In genomic region chr4:11013265-11013664, GRCh38 we compare ENCODE assay signal across 21 cellular contexts.
A peak's percentile ranks its signal among the peaks of the same experiment; 100 is the strongest.
DNase-seq lines count a peak whose midpoint lies in the region; ATAC-seq, FAIRE-seq and TF ChIP-seq lines count a peak whose summit lies in the region.
"Had no signal": no experiment of that assay in that cellular context is flagged by ENCODE, and none has a peak within 500 bp of the region (broad histone marks: within the 10 kb centered on the region; RNA-seq: fewer than 3 reads in every experiment).

No MANE protein-coding gene starts in this region.

- no peaks in the 10 kb centered on the region for H3K36me3 ChIP-seq in HepG2 (replicated peaks in 1 of 2; ENCODE audit: control insufficient read depth in 1 of 2, insufficient read depth in 2 of 2, low read length in 2 of 2)
- H3K36me3 ChIP-seq in right lobe of liver: no peaks in the 10 kb centered on the region
- no peaks in the 10 kb centered on the region for H3K36me3 ChIP-seq in trophoblast cell (ENCODE audit: control insufficient read depth in 1 of 2, insufficient read depth in 2 of 2, low read length in 2 of 2)
- no peaks in the 10 kb centered on the region for H3K36me3 ChIP-seq in left ventricle myocardium inferior

- intact Hi-C loops in HepG2 (cut with micrococcal nuclease; ENCODE audit: unreplicated experiment) (no loop called here), right lobe of liver (cut with DNase I) (no loop called here), left ventricle myocardium inferior (cut with micrococcal nuclease) (no loop called here)

- CTCF ChIA-PET in HepG2 (lab: Yijun Ruan, JAX; ENCODE audit: low intra/inter-chr PET ratio, low total read pairs): no interaction called here

- H3K79me1 ChIP-seq in trophoblast cell (ENCODE audit: low read length): no peaks in the 10 kb centered on the region

- H2AK5ac ChIP-seq in trophoblast cell (ENCODE audit: low read length): no peak overlapping the region

- no peak overlapping the region for H2BK120ac ChIP-seq in trophoblast cell (ENCODE audit: insufficient read depth, low read length, poor library complexity)

- H3K4me2 ChIP-seq in HepG2 (ENCODE audit: low read depth, low read length) (no peak overlapping the region), trophoblast cell (ENCODE audit: low read length) (no peak overlapping the region)

- H3K4me3 Mint-ChIP-seq in glutamatergic neuron (ENCODE audit: unreplicated experiment): no peak overlapping the region
- no peak overlapping the region for H3K4me3 Mint-ChIP-seq in nephron progenitor cell
- H3K4me3 Mint-ChIP-seq: B cell, H9 had no signal

- no peak for FAIRE-seq in HepG2 (lab: Jason Lieb, UNC)
- FAIRE-seq in GM12891 (lab: Jason Lieb, UNC): peak; percentile 60
- FAIRE-seq: A204.1, G401.6, GM19239 had no signal

- H2BK5ac ChIP-seq in trophoblast cell (ENCODE audit: low read depth, low read length, poor library complexity): no peak overlapping the region

- DNase-seq in HepG2 (ENCODE audit: low spot score) (no peak), right lobe of liver (no peak), GM12891 (ENCODE audit: insufficient read length, low spot score) (no peak), glutamatergic neuron (no peak), trophoblast cell (no peak), left ventricle myocardium inferior (no peak), nephron progenitor cell (no peak), pons (ENCODE audit: low spot score) (no peak)
- DNase-seq: C1 segment of cervical spinal cord; Caco-2; CD4-positive, alpha-beta memory T cell; DMS153; DND-41; GM23248; H9 had no signal

- TF ChIP-seq CTCF in HepG2 (CRISPR knock-in tag; IDR thresholded peaks at IDR 0.05): no peak
- no peak for TF ChIP-seq CTCF in right lobe of liver (IDR thresholded peaks at IDR 0.05)
- TF ChIP-seq CTCF in glutamatergic neuron (IDR thresholded peaks at IDR 0.05; ENCODE audit: partially characterized antibody, unreplicated experiment): no peak
- TF ChIP-seq CTCF in left ventricle myocardium inferior (IDR thresholded peaks at IDR 0.05; ENCODE audit: borderline replicate concordance): no peak
- TF ChIP-seq CTCF in nephron progenitor cell (IDR thresholded peaks at IDR 0.05): no peak

- no peak overlapping the region for H4K8ac ChIP-seq in trophoblast cell (ENCODE audit: low read depth, low read length)

- H3K27ac Mint-ChIP-seq in glutamatergic neuron (ENCODE audit: unreplicated experiment): peak overlapping the region; percentile 17
- H3K27ac Mint-ChIP-seq in nephron progenitor cell: no peak overlapping the region
- H3K27ac Mint-ChIP-seq: B cell, H9 had no signal

- H3K36me3 Mint-ChIP-seq in glutamatergic neuron (ENCODE audit: unreplicated experiment) (no peaks in the 10 kb centered on the region), nephron progenitor cell (ENCODE audit: low read depth) (no peaks in the 10 kb centered on the region)
- H3K36me3 Mint-ChIP-seq: CD4-positive, alpha-beta memory T cell had no signal

- H3K4me1 Mint-ChIP-seq in glutamatergic neuron (ENCODE audit: low read depth, unreplicated experiment) (peaks cover 3% of the 10 kb centered on the region), nephron progenitor cell (peaks cover 9% of the 10 kb centered on the region)
- H3K4me1 Mint-ChIP-seq: CD4-positive, alpha-beta memory T cell; H9 had no signal

- H2AFZ ChIP-seq in HepG2 (ENCODE audit: low read length) (no peak overlapping the region), trophoblast cell (ENCODE audit: insufficient read depth, low read length, poor library complexity) (no peak overlapping the region)
- H2AFZ ChIP-seq: GM23248 had no signal

- H3K4me1 ChIP-seq in HepG2 (ENCODE audit: insufficient read depth, low read length) (no peaks in the 10 kb centered on the region), right lobe of liver (no peaks in the 10 kb centered on the region), trophoblast cell (ENCODE audit: control insufficient read depth in 1 of 2, insufficient read depth in 2 of 2, low read length in 2 of 2) (no peaks in the 10 kb centered on the region), left ventricle myocardium inferior (no peaks in the 10 kb centered on the region)

- no peak overlapping the region for H3K27ac ChIP-seq in HepG2 (ENCODE audit: extremely low read length, insufficient read depth, low read length)
- H3K27ac ChIP-seq in right lobe of liver: no peak overlapping the region
- no peak overlapping the region for H3K27ac ChIP-seq in trophoblast cell (ENCODE audit: low read depth, low read length)
- H3K27ac ChIP-seq in left ventricle myocardium inferior (replicated peaks): no peak overlapping the region
- H3K27ac ChIP-seq: 22Rv1, GM23248 had no signal

- H3K14ac ChIP-seq in trophoblast cell (ENCODE audit: low read length): no peak overlapping the region

- in situ Hi-C loops in HepG2 (cut with HindIII; ENCODE audit: extremely low pct_ligation_motif_present, low pct_unique_long_range_greater_than_20kb): no loop called here

- no peak overlapping the region for H3K4ac ChIP-seq in trophoblast cell (ENCODE audit: low read depth, low read length)

- H3K9me3 ChIP-seq in HepG2 (ENCODE audit: low read length): peaks cover 5% of the 10 kb centered on the region; the same call in 1 of the 2 replicates
- no peaks in the 10 kb centered on the region for H3K9me3 ChIP-seq in right lobe of liver
- peaks cover 2% of the 10 kb centered on the region for H3K9me3 ChIP-seq in trophoblast cell (ENCODE audit: insufficient read depth, low read depth, low read length)
- H3K9me3 ChIP-seq in left ventricle myocardium inferior (replicated peaks): peaks cover 10% of the 10 kb centered on the region
- H3K9me3 ChIP-seq: Caco-2 had no signal

- TF ChIP-seq POLR2A in HepG2 (IDR thresholded peaks at IDR 0.05; ENCODE audit: insufficient read depth in 1 of 2, low read depth in 2 of 2, low read length in 2 of 2) (no peak), right lobe of liver (IDR thresholded peaks at IDR 0.05) (no peak), GM12891 (IDR thresholded peaks at IDR 0.05; ENCODE audit: low read depth, low read length) (no peak)

- no peak overlapping the region for H3K23ac ChIP-seq in trophoblast cell (ENCODE audit: low read length)

- WGBS in HepG2 (ENCODE audit: low lambda C conversion rate): 21% methylated on average over 3 of the region's 3 CpGs
- 67% methylated on average over 3 of the region's 3 CpGs for WGBS in right lobe of liver (ENCODE audit: insufficient coverage, low coverage, low lambda C conversion rate, missing lambda C conversion rate)
- WGBS in trophoblast cell (ENCODE audit: extremely low coverage, insufficient coverage, insufficient read length): no CpG with 5 or more reads among the region's 3 CpGs

- H3K27me3 Mint-ChIP-seq in glutamatergic neuron (ENCODE audit: unreplicated experiment): peaks cover 4% of the 10 kb centered on the region
- peaks cover 6% of the 10 kb centered on the region for H3K27me3 Mint-ChIP-seq in nephron progenitor cell (ENCODE audit: low read depth, poor library complexity)
- H3K27me3 Mint-ChIP-seq: B cell; CD4-positive, alpha-beta memory T cell had no signal

- BruUV-seq in HepG2 (replicated peaks; lab: Mats Ljungman, UMichigan): no TSS peak

- TF ChIP-seq EP300 in HepG2 (IDR thresholded peaks at IDR 0.05; ENCODE audit: low read depth in 2 of 2, low read length in 2 of 2): no peak
- TF ChIP-seq EP300 in HepG2 (CRISPR knock-in tag; IDR thresholded peaks at IDR 0.05; ENCODE audit: borderline replicate concordance): no peak

- H4K91ac ChIP-seq in trophoblast cell (ENCODE audit: low read depth, low read length): no peak overlapping the region

- H3K27me3 ChIP-seq in HepG2 (ENCODE audit: control insufficient read depth in 1 of 2, insufficient read depth in 2 of 2, low read length in 2 of 2) (no peaks in the 10 kb centered on the region), right lobe of liver (no peaks in the 10 kb centered on the region), trophoblast cell (ENCODE audit: insufficient read depth, low read length) (no peaks in the 10 kb centered on the region), left ventricle myocardium inferior (ENCODE audit: low read depth) (peaks cover 4% of the 10 kb centered on the region)

- ATAC-seq in HepG2 (no peak), right lobe of liver (no peak)
- ATAC-seq: HCT116 had no signal

- H2BK12ac ChIP-seq in trophoblast cell (ENCODE audit: low read length): no peak overlapping the region

- no peak overlapping the region for H3K18ac ChIP-seq in trophoblast cell (ENCODE audit: low read length)

- H4K20me1 ChIP-seq in HepG2 (ENCODE audit: insufficient read depth, low read length): no peaks in the 10 kb centered on the region

- no peaks in the 10 kb centered on the region for H3K79me2 ChIP-seq in HepG2 (ENCODE audit: insufficient read depth, low read length)
- no peaks in the 10 kb centered on the region for H3K79me2 ChIP-seq in trophoblast cell (ENCODE audit: control insufficient read depth, insufficient read depth, low read length, poor library complexity)

- H3K9ac ChIP-seq in HepG2 (ENCODE audit: insufficient read depth, low read depth, low read length) (no peak overlapping the region), trophoblast cell (ENCODE audit: low read length) (peak overlapping the region; percentile 47)
- H3K9ac ChIP-seq: GM23248 had no signal

- no peak for TF ChIP-seq RAD21 in HepG2 (CRISPR knock-in tag; IDR thresholded peaks at IDR 0.05)

- POLR2A ChIA-PET in HepG2 (lab: Yijun Ruan, JAX): no interaction called here

- H3K9me3 Mint-ChIP-seq in glutamatergic neuron (ENCODE audit: unreplicated experiment) (peaks cover 1% of the 10 kb centered on the region), nephron progenitor cell (peaks cover 4% of the 10 kb centered on the region)

- H3K4me3 ChIP-seq in HepG2 (replicated peaks in 1 of 3; ENCODE audit: insufficient read depth in 1 of 3, low read depth in 2 of 3, low read length in 3 of 3) (no peak overlapping the region), right lobe of liver (no peak overlapping the region), trophoblast cell (ENCODE audit: low read depth, low read length) (peak overlapping the region; percentile 53), left ventricle myocardium inferior (no peak overlapping the region)
- H3K4me3 ChIP-seq: GM23248 had no signal

- H4K12ac ChIP-seq in trophoblast cell (ENCODE audit: low read depth, low read length): no peak overlapping the region

TF ChIP-seq in HepG2, 621 proteins besides CTCF, POLR2A, EP300 and RAD21 (continues in another document):
- no peak for TF ChIP-seq GLI4 (CRISPR knock-in tag; IDR thresholded peaks at IDR 0.05; ENCODE audit: borderline replicate concordance)

TF ChIP-seq in GM12891, 5 proteins besides CTCF, POLR2A, EP300 and RAD21:
- TF ChIP-seq TAF1 (IDR thresholded peaks at IDR 0.05; ENCODE audit: low read depth, low read length): no peak
- TF ChIP-seq PAX5 (IDR thresholded peaks at IDR 0.05; ENCODE audit: insufficient read depth, low read length, severe bottlenecking): no peak
- TF ChIP-seq POLR2AphosphoS5 (IDR thresholded peaks at IDR 0.05; ENCODE audit: low read depth, low read length): no peak
- no peak for TF ChIP-seq POU2F2 (IDR thresholded peaks at IDR 0.05; ENCODE audit: low read depth, low read length)
- no peak for TF ChIP-seq SPI1 (IDR thresholded peaks at IDR 0.05; ENCODE audit: low read depth, low read length)
TF ChIP-seq in GM12891: peak in this region for 0.
